1 cellular context compared by ENCODE assay signal in the genomic region with DNA sequence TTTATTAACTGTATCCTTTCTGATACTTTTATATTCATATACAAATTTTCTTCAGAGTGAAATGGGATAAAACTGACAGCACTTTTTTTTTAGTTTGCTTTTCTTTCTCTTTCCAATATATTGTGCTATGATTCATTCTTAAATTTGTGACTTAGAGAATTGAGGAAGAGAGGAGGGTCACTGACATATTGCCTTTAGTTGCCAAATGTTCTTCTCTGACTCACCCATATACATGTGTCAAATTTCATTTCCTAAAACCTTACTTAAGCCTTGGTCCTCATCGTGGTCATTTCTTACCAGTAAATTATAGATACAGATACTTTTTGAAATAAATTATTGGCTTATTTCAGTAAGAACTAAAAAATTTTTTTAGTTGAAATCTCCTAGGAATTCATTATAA.
TF ChIP-seq lines count a peak whose summit lies in the region.

No MANE protein-coding gene starts in this region.

TF ChIP-seq in IMR-90, 13 proteins besides CTCF, POLR2A, EP300 and RAD21 (continued from another document):
- TF ChIP-seq, protein P1, sequence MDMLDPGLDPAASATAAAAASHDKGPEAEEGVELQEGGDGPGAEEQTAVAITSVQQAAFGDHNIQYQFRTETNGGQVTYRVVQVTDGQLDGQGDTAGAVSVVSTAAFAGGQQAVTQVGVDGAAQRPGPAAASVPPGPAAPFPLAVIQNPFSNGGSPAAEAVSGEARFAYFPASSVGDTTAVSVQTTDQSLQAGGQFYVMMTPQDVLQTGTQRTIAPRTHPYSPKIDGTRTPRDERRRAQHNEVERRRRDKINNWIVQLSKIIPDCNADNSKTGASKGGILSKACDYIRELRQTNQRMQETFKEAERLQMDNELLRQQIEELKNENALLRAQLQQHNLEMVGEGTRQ (IDR thresholded peaks at IDR 0.05; ENCODE audit: low read depth, low read length): no peak
- TF ChIP-seq SMC3 (IDR thresholded peaks at IDR 0.05; ENCODE audit: low read depth, low read length): no peak
TF ChIP-seq in IMR-90: peak in this region for 2.
